In genomic region chr17:7383742-7384488, GRCh38 we compare ENCODE assay signal across 6 cellular contexts. TPM values are rescaled to one million over a fixed set of nuclear protein-coding genes. Genes with fewer than 3 reads are reported as not detected.
DNase-seq lines count a peak whose midpoint lies in the region; TF ChIP-seq lines count a peak whose summit lies in the region.

No MANE protein-coding gene starts in this region.

- H3K27me3 Mint-ChIP-seq in osteocyte (ENCODE audit: unreplicated experiment), result peaks cover 37% of the 10 kb centered on the region

- TF ChIP-seq CTCF in osteocyte (IDR thresholded peaks at IDR 0.05), result no peak

- peaks cover 10% of the 10 kb centered on the region for H3K4me1 Mint-ChIP-seq in osteocyte (ENCODE audit: unreplicated experiment)

- H3K4me3 Mint-ChIP-seq in osteocyte (ENCODE audit: unreplicated experiment), result peak overlapping the region; percentile 57

- in situ Hi-C loops in GM18951 (cut with MboI; ENCODE audit: low sequenced_read_pairs, unreplicated experiment), result no loop called here

- peaks cover 7% of the 10 kb centered on the region for H3K36me3 Mint-ChIP-seq in osteocyte (ENCODE audit: unreplicated experiment)

- no peak overlapping the region for H3K27ac Mint-ChIP-seq in osteocyte (ENCODE audit: unreplicated experiment)

- TF ChIP-seq POLR2A in GM18951 (IDR thresholded peaks at IDR 0.05; ENCODE audit: extremely low read depth, insufficient read depth, insufficient read length), result peak; percentile 54

- DNase-seq in NCI-H82 treated with DMSO at 0.1 percent for 48 hours (lab: John Stamatoyannopoulos, UW; ENCODE audit: unreplicated experiment) (peak; percentile 16), cerebellum (ENCODE audit: low spot score) (peak; percentile 91), osteocyte (ENCODE audit: extremely low spot score, unreplicated experiment) (no peak), superior temporal gyrus (ENCODE audit: extremely low spot score) (no peak), NCI-H2227 treated with DMSO at 0.1 percent for 48 hours (lab: John Stamatoyannopoulos, UW) (no peak)

- H3K9me3 Mint-ChIP-seq in osteocyte (ENCODE audit: unreplicated experiment), result peaks cover 7% of the 10 kb centered on the region

RNA-seq across cellular contexts. Expression of gene TNK1, which starts 3.0 kb away (rescaled TPM):
- total RNA-seq in cerebellum (0.36 TPM), osteocyte (not detected in 2 replicates)

RNA-seq across cellular contexts. Expression of gene PLSCR3, which starts 10.4 kb away (rescaled TPM):
- total RNA-seq in cerebellum, result 15.0 TPM
- total RNA-seq in osteocyte, result 73.9 and 81.4 TPM in 2 replicates

RNA-seq across cellular contexts. Expression of gene TMEM256, which starts 20.0 kb away (rescaled TPM):
- total RNA-seq in cerebellum (36.0 TPM), osteocyte (40.7 and 45.9 TPM in 2 replicates)

RNA-seq across cellular contexts. Expression of gene NLGN2, which starts 23.7 kb away (rescaled TPM):
- total RNA-seq in cerebellum (11.8 TPM), osteocyte (53.8 and 56.8 TPM in 2 replicates)

RNA-seq across cellular contexts. Expression of gene TMEM95, which starts 29.0 kb away (rescaled TPM):
- total RNA-seq in cerebellum (not detected), osteocyte (not detected in 2 replicates)

Comparison
In these comparisons a context has a peak if more than half of its experiments do, and no peak if none do; other contexts are left out.
1. DNase-seq: peak in NCI-H82 treated with DMSO at 0.1 percent for 48 hours (single experiment) and cerebellum (single experiment); none in osteocyte (single experiment), superior temporal gyrus (single experiment) and NCI-H2227 treated with DMSO at 0.1 percent for 48 hours (single experiment).